Comparison of ENCODE assay signal across 17 cellular contexts in genomic region chr5:103467831-103468230, GRCh38.
DNase-seq lines count a peak whose midpoint lies in the region; ATAC-seq, FAIRE-seq and TF ChIP-seq lines count a peak whose summit lies in the region.
"Had no signal": no experiment of that assay in that cellular context is flagged by ENCODE, and none has a peak within 500 bp of the region (broad histone marks: within the 10 kb centered on the region; RNA-seq: fewer than 3 reads in every experiment).

No MANE protein-coding gene starts in this region.

- DNase-seq in SK-N-SH (no peak), fibroblast of peridontal ligament (ENCODE audit: extremely low read depth) (peak; percentile 35), epidermal melanocyte (ENCODE audit: insufficient read length, low spot score) (no peak), HT-29 (ENCODE audit: low spot score) (no peak)
- DNase-seq in activated CD8-positive, alpha-beta memory T cell treated with anti-CD3 and anti-CD28 coated beads, Interleukin-2, amount 50 U/mL, for 4 hours = no peak
- DNase-seq: Calu3; CD8-positive, alpha-beta T cell; DMS79 treated with DMSO at 0.1 percent for 48 hours; EL; H9 had no signal

- H3K9me2 ChIP-seq in SK-N-SH = no peaks in the 10 kb centered on the region

- peaks cover 12% of the 10 kb centered on the region for H3F3A ChIP-seq in SK-N-SH (replicated peaks; ENCODE audit: insufficient read depth)

- peak overlapping the region; percentile 21; the same call in 1 of the 2 replicates for H3K4me2 ChIP-seq in SK-N-SH
- H3K4me2 ChIP-seq: BLaER1 treated with 17β-estradiol and CSF1 and Interleukin-3, amounts not matched to agents 10 nM and 100 nM had no signal

- no peaks in the 10 kb centered on the region for H4K20me1 ChIP-seq in SK-N-SH (ENCODE audit: insufficient read depth)
- H4K20me1 ChIP-seq: BLaER1 treated with 17β-estradiol and CSF1 and Interleukin-3, amounts not matched to agents 10 nM and 100 nM had no signal

- POLR2A ChIA-PET in SK-N-SH (lab: Yijun Ruan, JAX) = no interaction called here

- H3K36me3 ChIP-seq in SK-N-SH (replicated peaks in 1 of 2; ENCODE audit: control insufficient read depth in 1 of 2, insufficient read depth in 2 of 2, low read length in 1 of 2) = no peaks in the 10 kb centered on the region
- H3K36me3 ChIP-seq: BLaER1 treated with 17β-estradiol and CSF1 and Interleukin-3, amounts not matched to agents 10 nM and 100 nM had no signal

- no peak for TF ChIP-seq RAD21 in SK-N-SH (IDR thresholded peaks at IDR 0.05; ENCODE audit: low read length)

- no peak overlapping the region; the same call in 1 of the 2 replicates for H2AFZ ChIP-seq in SK-N-SH (ENCODE audit: low read depth)

- no peak for TF ChIP-seq CTCF in SK-N-SH (IDR thresholded peaks at IDR 0.05)

- no peak overlapping the region for H3K9ac ChIP-seq in SK-N-SH
- H3K9ac ChIP-seq: BLaER1 treated with 17β-estradiol and CSF1 and Interleukin-3, amounts not matched to agents 10 nM and 100 nM had no signal

- TF ChIP-seq EP300 in SK-N-SH (IDR thresholded peaks at IDR 0.05; ENCODE audit: borderline replicate concordance in 1 of 2, low read depth in 1 of 2, low read length in 1 of 2) = no peak

- FAIRE-seq in colon (lab: Jason Lieb, UNC) = peak; percentile 38
- FAIRE-seq: A549, GM12878, H1 had no signal

- H3K9me3 ChIP-seq in SK-N-SH = no peaks in the 10 kb centered on the region
- H3K9me3 ChIP-seq: A549; BLaER1 treated with 17β-estradiol and CSF1 and Interleukin-3, amounts not matched to agents 10 nM and 100 nM had no signal

- peaks cover 5 to 46% of the 10 kb centered on the region in 2 experiments; a peak in 3 of 4 replicates for H3K4me1 ChIP-seq in SK-N-SH (ENCODE audit: control insufficient read depth in 1 of 2, insufficient read depth in 2 of 2, low read depth in 1 of 2, low read length in 1 of 2)
- H3K4me1 ChIP-seq: BLaER1 treated with 17β-estradiol and CSF1 and Interleukin-3, amounts not matched to agents 10 nM and 100 nM had no signal

- H3K4me3 ChIP-seq in SK-N-SH (ENCODE audit: low read depth in 2 of 2, low read length in 1 of 2) = no peak overlapping the region
- H3K4me3 ChIP-seq: A549; BLaER1 treated with 17β-estradiol and CSF1 and Interleukin-3, amounts not matched to agents 10 nM and 100 nM; GM12878 had no signal

- no peak for ATAC-seq in SK-N-SH treated with all-trans-retinoic acid at 6 μM for 48 hours
- ATAC-seq: A549; CD8-positive, alpha-beta T cell; GM12878 had no signal

- CTCF ChIA-PET in SK-N-SH (lab: Yijun Ruan, JAX) = interaction anchor here (0.6 to 2.5 kb wide), 4 partner anchors 8 to 328 kb away, joined by 3 to 16 read pairs (median 4); no protein-coding TSS in a partner anchor

- H3K79me2 ChIP-seq in SK-N-SH (ENCODE audit: insufficient read depth) = no peaks in the 10 kb centered on the region

- H3K27me3 ChIP-seq in SK-N-SH (ENCODE audit: insufficient read depth) = no peaks in the 10 kb centered on the region
- H3K27me3 ChIP-seq: BLaER1 treated with 17β-estradiol and CSF1 and Interleukin-3, amounts not matched to agents 10 nM and 100 nM had no signal

- peak overlapping the region in 1 of 2 experiments; percentile 39; a peak in 2 of 4 replicates for H3K27ac ChIP-seq in SK-N-SH (ENCODE audit: low read depth in 2 of 2, low read length in 1 of 2)
- H3K27ac ChIP-seq: 22Rv1; BLaER1 treated with 17β-estradiol and CSF1 and Interleukin-3, amounts not matched to agents 10 nM and 100 nM had no signal

- 73% methylated on average over 3 of the region's 3 CpGs for WGBS in SK-N-SH (ENCODE audit: low lambda C conversion rate)

TF ChIP-seq in SK-N-SH, 30 proteins besides CTCF, POLR2A, EP300 and RAD21:
- TF ChIP-seq USF2 (IDR thresholded peaks at IDR 0.05; ENCODE audit: borderline replicate concordance, low read depth, low read length) = no peak
- no peak for TF ChIP-seq USF1 (IDR thresholded peaks at IDR 0.05; ENCODE audit: borderline replicate concordance, low read depth)
- no peak for TF ChIP-seq SIN3A (IDR thresholded peaks at IDR 0.05; ENCODE audit: borderline replicate concordance, low read depth, low read length)
- no peak for TF ChIP-seq RXRA (IDR thresholded peaks at IDR 0.05; ENCODE audit: borderline replicate concordance, low read depth)
- no peak for TF ChIP-seq GABPA (IDR thresholded peaks at IDR 0.05; ENCODE audit: low read depth)
- TF ChIP-seq RFX5 (IDR thresholded peaks at IDR 0.05; ENCODE audit: low read length) = no peak
- no peak for TF ChIP-seq FOXJ3 (CRISPR knock-in tag; IDR thresholded peaks at IDR 0.05)
- TF ChIP-seq TEAD4 (IDR thresholded peaks at IDR 0.05; ENCODE audit: borderline replicate concordance, insufficient read depth) = no peak
- TF ChIP-seq SMC3 (IDR thresholded peaks at IDR 0.05; ENCODE audit: low read depth, low read length) = no peak
- TF ChIP-seq POLR2AphosphoS5 (IDR thresholded peaks at IDR 0.05; ENCODE audit: low read depth, low read length) = no peak

TF ChIP-seq in SK-N-SH treated with all-trans-retinoic acid at 6 μM for 48 hours, 23 proteins besides CTCF, POLR2A, EP300 and RAD21 (continues in another document):
- TF ChIP-seq ESRRG (CRISPR knock-in tag; IDR thresholded peaks at IDR 0.05) = no peak
- TF ChIP-seq TSHZ2 (CRISPR knock-in tag; IDR thresholded peaks at IDR 0.05) = no peak
- no peak for TF ChIP-seq ZNF565 (CRISPR knock-in tag; conservative IDR thresholded peaks at IDR 0.05; ENCODE audit: low read depth)
- TF ChIP-seq ZFP30 (CRISPR knock-in tag; IDR thresholded peaks at IDR 0.05) = no peak
- no peak for TF ChIP-seq PPARA (CRISPR knock-in tag; IDR thresholded peaks at IDR 0.05; ENCODE audit: borderline replicate concordance)
- no peak for TF ChIP-seq BACH2 (CRISPR knock-in tag; IDR thresholded peaks at IDR 0.05; ENCODE audit: borderline replicate concordance)
- no peak for TF ChIP-seq OSR1 (CRISPR knock-in tag; IDR thresholded peaks at IDR 0.05)
- TF ChIP-seq GLIS3 (CRISPR knock-in tag; IDR thresholded peaks at IDR 0.05) = no peak
- no peak for TF ChIP-seq PATZ1 (CRISPR knock-in tag; IDR thresholded peaks at IDR 0.05; ENCODE audit: borderline replicate concordance)
- no peak for TF ChIP-seq ZNF70 (CRISPR knock-in tag; IDR thresholded peaks at IDR 0.05)
- no peak for TF ChIP-seq SNAI2 (CRISPR knock-in tag; IDR thresholded peaks at IDR 0.05)
- no peak for TF ChIP-seq ZC3H10 (CRISPR knock-in tag; IDR thresholded peaks at IDR 0.05)
- no peak for TF ChIP-seq CSDC2 (CRISPR knock-in tag; IDR thresholded peaks at IDR 0.05)
- TF ChIP-seq ZNF8 (CRISPR knock-in tag; IDR thresholded peaks at IDR 0.05) = no peak
- no peak for TF ChIP-seq CREB5 (CRISPR knock-in tag; IDR thresholded peaks at IDR 0.05; ENCODE audit: low read depth)
